13 cellular contexts compared by ENCODE assay signal in genomic region chr6:21807299-21807698, GRCh38.
"Had no signal": no experiment of that assay in that cellular context is flagged by ENCODE, and none has a peak within 500 bp of the region (broad histone marks: within the 10 kb centered on the region; RNA-seq: fewer than 3 reads in every experiment).

No MANE protein-coding gene starts in this region.

- H3K9me3 Mint-ChIP-seq: activated CD4-positive, alpha-beta memory T cell treated with anti-CD3 and anti-CD28 coated beads for 36 hours; naive B cell had no signal

- H3K9me3 ChIP-seq: testis had no signal

- H3K4me3 ChIP-seq: testis had no signal

- H3K27me3 Mint-ChIP-seq: activated CD4-positive, alpha-beta memory T cell treated with anti-CD3 and anti-CD28 coated beads for 36 hours; activated naive CD8-positive, alpha-beta T cell; naive B cell had no signal

- H3K27ac Mint-ChIP-seq: activated CD4-positive, alpha-beta memory T cell treated with anti-CD3 and anti-CD28 coated beads for 36 hours; activated naive CD8-positive, alpha-beta T cell; naive B cell had no signal

- H3K4me3 Mint-ChIP-seq: activated CD4-positive, alpha-beta memory T cell treated with anti-CD3 and anti-CD28 coated beads for 36 hours; activated naive CD8-positive, alpha-beta T cell; naive B cell had no signal

- H3K4me1 Mint-ChIP-seq: naive B cell had no signal

- H3K27me3 ChIP-seq: testis had no signal

- DNase-seq: activated CD4-positive, alpha-beta memory T cell treated with anti-CD3 and anti-CD28 coated beads for 36 hours; activated CD4-positive, alpha-beta T cell treated with anti-CD3 and anti-CD28 coated beads for 1 hour; activated gamma-delta T cell; activated T-cell treated with anti-CD3 and anti-CD28 coated beads, Interleukin-2, amount 50 U/mL, for 48 hours; dermis blood vessel endothelial cell; erythroblast; hippocampal formation; naive B cell; stimulated activated CD4-positive, alpha-beta T cell treated with anti-CD3 and anti-CD28 coated beads, Interleukin-4, amount 100 ng/mL, for 1 hour; stimulated activated CD8-positive, alpha-beta memory T cell treated with anti-CD3 and anti-CD28 coated beads, Interleukin-4, amount 100 ng/mL, for 48 hours; stimulated activated naive CD8-positive, alpha-beta T cell treated with anti-CD3 and anti-CD28 coated beads, Interleukin-15, Interleukin-2, amounts not matched to agents 100 U/mL and 50 U/mL, for 24 hours had no signal

- ATAC-seq: stimulated activated naive CD8-positive, alpha-beta T cell treated with anti-CD3 and anti-CD28 coated beads, Interleukin-15, Interleukin-2, amounts not matched to agents 100 U/mL and 50 U/mL, for 24 hours had no signal

- H3K36me3 Mint-ChIP-seq: activated CD4-positive, alpha-beta memory T cell treated with anti-CD3 and anti-CD28 coated beads for 36 hours; activated naive CD8-positive, alpha-beta T cell; naive B cell had no signal
